Comparison of ENCODE assay signal across 11 cellular contexts in the genomic region with DNA sequence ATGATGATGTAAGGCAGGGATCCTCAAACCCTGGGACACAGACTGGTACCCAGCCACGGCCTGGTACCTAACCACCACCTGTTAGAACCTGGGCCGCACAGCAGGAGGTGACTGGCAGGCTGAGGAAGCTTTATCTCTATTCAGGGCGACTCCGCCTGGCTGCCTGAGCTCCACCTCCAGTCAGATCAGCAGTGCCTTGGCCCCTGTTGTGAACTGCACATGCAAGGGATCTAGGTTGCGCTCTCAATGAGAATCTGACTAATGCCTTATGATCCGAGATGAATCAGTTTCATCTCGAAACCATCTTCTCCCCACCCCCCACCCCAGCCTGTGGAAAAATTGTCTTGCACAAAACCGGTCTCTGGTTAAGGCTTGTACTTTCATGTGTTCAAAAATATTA. TPM values are rescaled to one million over a fixed set of nuclear protein-coding genes. Genes with fewer than 3 reads are reported as not detected.
DNase-seq lines count a peak whose midpoint lies in the region; ATAC-seq and TF ChIP-seq lines count a peak whose summit lies in the region.
"Had no signal": no experiment of that assay in that cellular context is flagged by ENCODE, and none has a peak within 500 bp of the region (broad histone marks: within the 10 kb centered on the region; RNA-seq: fewer than 3 reads in every experiment).

No MANE protein-coding gene starts in this region.

- H3K9me3 Mint-ChIP-seq in activated CD4-positive, alpha-beta T cell treated with anti-CD3 and anti-CD28 coated beads, Interleukin-2, amount 10 ng/mL, durations not matched to agents 24 days and 14 days = no peaks in the 10 kb centered on the region
- H3K9me3 Mint-ChIP-seq in stimulated activated naive B cell treated with anti-CD40 and anti-IgM and Interleukin-4, amounts not matched to agents 10 μg/mL and 1 μg/mL and 100 μg/mL, for 72 hours = no peaks in the 10 kb centered on the region
- H3K9me3 Mint-ChIP-seq: naive thymus-derived CD8-positive, alpha-beta T cell had no signal

- H3K27ac Mint-ChIP-seq in activated CD4-positive, alpha-beta T cell treated with anti-CD3 and anti-CD28 coated beads, Interleukin-2, amount 10 ng/mL, durations not matched to agents 24 days and 14 days = no peak overlapping the region
- H3K27ac Mint-ChIP-seq in stimulated activated naive B cell treated with anti-CD40 and anti-IgM and Interleukin-4, amounts not matched to agents 10 μg/mL and 1 μg/mL and 100 μg/mL, for 72 hours = no peak overlapping the region

- no peaks in the 10 kb centered on the region for H3K27me3 ChIP-seq in foreskin keratinocyte

- H3K27me3 Mint-ChIP-seq in activated CD4-positive, alpha-beta T cell treated with anti-CD3 and anti-CD28 coated beads, Interleukin-2, amount 10 ng/mL, durations not matched to agents 24 days and 14 days = no peaks in the 10 kb centered on the region
- no peaks in the 10 kb centered on the region for H3K27me3 Mint-ChIP-seq in stimulated activated naive B cell treated with anti-CD40 and anti-IgM and Interleukin-4, amounts not matched to agents 10 μg/mL and 1 μg/mL and 100 μg/mL, for 72 hours
- H3K27me3 Mint-ChIP-seq: naive thymus-derived CD8-positive, alpha-beta T cell had no signal

- ATAC-seq in foreskin keratinocyte (peak; percentile 67), HG02798 (IDR thresholded peaks at IDR 0.05; ENCODE audit: poor library complexity, unreplicated experiment) (no peak), left lobe of liver (no peak)
- no peak for ATAC-seq in stimulated activated naive B cell treated with anti-CD40 and anti-IgM and Interleukin-4, amounts not matched to agents 10 μg/mL and 1 μg/mL and 100 μg/mL, for 72 hours (replicated peaks)
- ATAC-seq: naive thymus-derived CD8-positive, alpha-beta T cell had no signal

- peak; percentile 43 to 51 for DNase-seq in activated CD4-positive, alpha-beta T cell treated with anti-CD3 and anti-CD28 coated beads for 24 hours (ENCODE audit: low read depth in 2 of 2)
- DNase-seq in activated CD4-positive, alpha-beta T cell treated with anti-CD3 and anti-CD28 coated beads, Interleukin-2, amount 10 ng/mL, durations not matched to agents 24 days and 14 days = no peak
- DNase-seq in activated T-cell treated with anti-CD3 and anti-CD28 coated beads for 4 hours (peak; percentile 4), foreskin keratinocyte (peak in 1 of 2 donors; percentile 75), left lobe of liver (ENCODE audit: low spot score) (no peak)
- DNase-seq in stimulated activated CD8-positive, alpha-beta memory T cell treated with anti-CD3 and anti-CD28 coated beads, Interleukin-4, amount 100 ng/mL, for 48 hours = peak; percentile 71
- DNase-seq in stimulated activated naive B cell treated with anti-CD40 and anti-IgM and Interleukin-4, amounts not matched to agents 10 μg/mL and 1 μg/mL and 100 μg/mL, for 72 hours = no peak
- DNase-seq: 8988T; dermis blood vessel endothelial cell; naive thymus-derived CD8-positive, alpha-beta T cell had no signal

- H3K4me3 Mint-ChIP-seq in activated CD4-positive, alpha-beta T cell treated with anti-CD3 and anti-CD28 coated beads, Interleukin-2, amount 10 ng/mL, durations not matched to agents 24 days and 14 days = no peak overlapping the region
- no peak overlapping the region for H3K4me3 Mint-ChIP-seq in stimulated activated naive B cell treated with anti-CD40 and anti-IgM and Interleukin-4, amounts not matched to agents 10 μg/mL and 1 μg/mL and 100 μg/mL, for 72 hours

- peaks cover 51% of the 10 kb centered on the region for H3K36me3 Mint-ChIP-seq in activated CD4-positive, alpha-beta T cell treated with anti-CD3 and anti-CD28 coated beads, Interleukin-2, amount 10 ng/mL, durations not matched to agents 24 days and 14 days (ENCODE audit: low read depth)
- peaks cover 38 to 53% of the 10 kb centered on the region in 2 donors for H3K36me3 Mint-ChIP-seq in stimulated activated naive B cell treated with anti-CD40 and anti-IgM and Interleukin-4, amounts not matched to agents 10 μg/mL and 1 μg/mL and 100 μg/mL, for 72 hours

- peaks cover 56% of the 10 kb centered on the region for H3K4me1 Mint-ChIP-seq in activated CD4-positive, alpha-beta T cell treated with anti-CD3 and anti-CD28 coated beads, Interleukin-2, amount 10 ng/mL, durations not matched to agents 24 days and 14 days
- H3K4me1 Mint-ChIP-seq in stimulated activated naive B cell treated with anti-CD40 and anti-IgM and Interleukin-4, amounts not matched to agents 10 μg/mL and 1 μg/mL and 100 μg/mL, for 72 hours = peaks cover 39 to 65% of the 10 kb centered on the region in 2 donors

- H3K4me1 ChIP-seq in foreskin keratinocyte = peaks cover 18% of the 10 kb centered on the region

- TF ChIP-seq CTCF in foreskin keratinocyte (conservative IDR thresholded peaks at IDR 0.05) = no peak

- intact Hi-C loops in activated CD4-positive, alpha-beta T cell treated with anti-CD3 and anti-CD28 coated beads, Interleukin-2, amount 10 ng/mL, durations not matched to agents 24 days and 14 days (cut with micrococcal nuclease) = loop anchor here (5.0 kb wide), 1 partner anchor 162 kb away; no protein-coding TSS in a partner anchor

- no peak overlapping the region for H3K27ac ChIP-seq in foreskin keratinocyte

RNA-seq across cellular contexts. Expression of gene RNPC3, which starts 4.2 kb away (rescaled TPM):
- total RNA-seq in activated CD4-positive, alpha-beta T cell treated with anti-CD3 and anti-CD28 coated beads, Interleukin-2, amount 10 ng/mL, durations not matched to agents 24 days and 14 days = 18.7 and 20.7 TPM in 2 replicates
- total RNA-seq in foreskin keratinocyte (8.1 TPM in 2 replicates), left lobe of liver (12.7 TPM)
- 3.2 and 3.9 TPM in 2 replicates for polyA plus RNA-seq in foreskin keratinocyte

RNA-seq across cellular contexts. Expression of gene AMY2B, which starts 41.6 kb away (rescaled TPM):
- total RNA-seq in activated CD4-positive, alpha-beta T cell treated with anti-CD3 and anti-CD28 coated beads, Interleukin-2, amount 10 ng/mL, durations not matched to agents 24 days and 14 days = 3.2 and 5.9 TPM in 2 replicates
- total RNA-seq in foreskin keratinocyte = 1.9 and 2.6 TPM in 2 replicates
- 1.1 and 1.2 TPM in 2 replicates for polyA plus RNA-seq in foreskin keratinocyte
- total RNA-seq in left lobe of liver = 18.0 TPM

Comparison
In these comparisons a context has a peak if more than half of its experiments do, and no peak if none do; other contexts are left out.
1. DNase-seq: peak in activated CD4-positive, alpha-beta T cell treated with anti-CD3 and anti-CD28 coated beads for 24 hours (2 of 2), activated T-cell treated with anti-CD3 and anti-CD28 coated beads for 4 hours (single experiment) and stimulated activated CD8-positive, alpha-beta memory T cell treated with anti-CD3 and anti-CD28 coated beads, Interleukin-4, amount 100 ng/mL, for 48 hours (single experiment); none in activated CD4-positive, alpha-beta T cell treated with anti-CD3 and anti-CD28 coated beads, Interleukin-2, amount 10 ng/mL, durations not matched to agents 24 days and 14 days (single experiment), stimulated activated naive B cell treated with anti-CD40 and anti-IgM and Interleukin-4, amounts not matched to agents 10 μg/mL and 1 μg/mL and 100 μg/mL, for 72 hours (single experiment) and left lobe of liver (single experiment).